Comparison of ENCODE assay signal across 8 cellular contexts in the genomic region with DNA sequence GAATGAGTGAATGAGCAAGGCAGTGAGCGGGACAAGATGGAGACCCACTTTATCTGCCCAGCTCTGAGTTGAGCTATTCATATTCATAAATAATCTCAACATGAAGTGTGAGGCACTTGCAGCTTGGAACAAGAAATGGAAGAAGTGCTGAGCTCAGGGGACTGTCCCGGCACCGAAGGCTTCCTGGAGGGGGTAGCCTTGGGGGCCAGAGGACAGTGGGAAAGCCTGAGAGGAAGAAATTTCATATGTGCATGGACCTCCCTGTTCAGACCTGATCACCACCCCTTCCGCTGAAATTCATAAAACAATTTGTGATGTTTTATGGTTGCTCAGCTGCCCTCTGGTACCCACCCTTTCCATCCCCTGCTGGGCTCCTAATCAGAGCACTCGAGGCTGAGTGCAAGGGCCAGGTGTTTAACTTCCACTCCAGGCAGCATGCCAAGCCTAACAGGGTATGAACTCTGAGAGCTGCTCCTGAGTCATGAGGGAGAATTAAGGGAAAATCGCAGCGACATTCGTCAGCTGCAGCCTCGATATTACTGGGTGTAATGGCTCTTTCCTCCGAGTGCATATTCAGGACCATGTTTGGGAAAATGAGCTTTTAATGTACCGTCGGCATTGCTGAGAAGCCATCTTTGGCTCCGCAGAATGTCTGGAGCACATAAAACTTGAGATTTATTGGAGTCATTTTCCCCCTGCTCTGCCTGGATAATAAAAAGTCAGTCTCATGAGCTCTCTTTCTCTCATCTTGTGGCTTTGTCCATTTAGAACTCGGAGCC.
DNase-seq lines count a peak whose midpoint lies in the region; ATAC-seq and TF ChIP-seq lines count a peak whose summit lies in the region.

No MANE protein-coding gene starts in this region.

- TF ChIP-seq EP300 in Ishikawa (IDR thresholded peaks at IDR 0.05; ENCODE audit: borderline replicate concordance): peak; percentile 39; the same call in 1 of the 2 replicates

- ATAC-seq in GM18517 (IDR thresholded peaks at IDR 0.05; ENCODE audit: unreplicated experiment): no peak

- DNase-seq in RKO (ENCODE audit: low spot score): peak; percentile 82
- peak in 35 of 42 donors; percentile 15 to 80 (median 49) for DNase-seq in head of caudate nucleus
- DNase-seq in tibial artery: peak; percentile 46 to 80
- no peak for DNase-seq in SK-N-DZ (ENCODE audit: low spot score)
- DNase-seq in UCSD-AML1 (lab: John Stamatoyannopoulos, UW; ENCODE audit: unreplicated experiment): no peak
- no peak for DNase-seq in HUDEP-2 (lab: John Stamatoyannopoulos, UW; ENCODE audit: unreplicated experiment in 76 of 76)

- no peaks in the 10 kb centered on the region for H3K36me3 ChIP-seq in tibial artery

- no peaks in the 10 kb centered on the region for H3K9me3 ChIP-seq in tibial artery

- peaks cover 0 to 31% (median 12%) of the 10 kb centered on the region in 4 donors for H3K4me1 ChIP-seq in tibial artery

- H3K4me3 ChIP-seq in tibial artery: peak overlapping the region in 1 of 2 donors; percentile 5

- no peak for TF ChIP-seq CTCF in tibial artery (IDR thresholded peaks at IDR 0.05)

- H3K27ac ChIP-seq in tibial artery: peak overlapping the region; percentile 15 to 54

- peaks cover 0 to 11% of the 10 kb centered on the region in 2 donors for H3K27me3 ChIP-seq in tibial artery

- intact Hi-C loops in head of caudate nucleus (cut with DNase I): no loop called here
- intact Hi-C loops in tibial artery (cut with DNase I; ENCODE audit: low total_unique reads): no loop called here

- TF ChIP-seq RAD21 in Ishikawa (IDR thresholded peaks at IDR 0.05; ENCODE audit: low read depth): no peak; the same call in 1 of the 2 replicates

TF ChIP-seq in Ishikawa, 13 proteins besides CTCF, POLR2A, EP300 and RAD21:
- TF ChIP-seq, protein P1, sequence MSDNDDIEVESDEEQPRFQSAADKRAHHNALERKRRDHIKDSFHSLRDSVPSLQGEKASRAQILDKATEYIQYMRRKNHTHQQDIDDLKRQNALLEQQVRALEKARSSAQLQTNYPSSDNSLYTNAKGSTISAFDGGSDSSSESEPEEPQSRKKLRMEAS (IDR thresholded peaks at IDR 0.05): peak; percentile 63
- TF ChIP-seq YY1 (IDR thresholded peaks at IDR 0.05; ENCODE audit: low read depth) (no peak), EGR1 (IDR thresholded peaks at IDR 0.05) (no peak), TCF12 (IDR thresholded peaks at IDR 0.05; ENCODE audit: low read depth) (peak; percentile 93), CEBPB (IDR thresholded peaks at IDR 0.05) (no peak), CREB1 (IDR thresholded peaks at IDR 0.05; ENCODE audit: low read depth) (no peak), NFIC (IDR thresholded peaks at IDR 0.05) (peak; percentile 94), ZBTB7A (IDR thresholded peaks at IDR 0.05; ENCODE audit: low read depth) (no peak), FOXM1 (IDR thresholded peaks at IDR 0.05; ENCODE audit: borderline replicate concordance, low read depth) (no peak), TEAD4 (IDR thresholded peaks at IDR 0.05) (peak; percentile 65)
- TF ChIP-seq, protein P2, sequence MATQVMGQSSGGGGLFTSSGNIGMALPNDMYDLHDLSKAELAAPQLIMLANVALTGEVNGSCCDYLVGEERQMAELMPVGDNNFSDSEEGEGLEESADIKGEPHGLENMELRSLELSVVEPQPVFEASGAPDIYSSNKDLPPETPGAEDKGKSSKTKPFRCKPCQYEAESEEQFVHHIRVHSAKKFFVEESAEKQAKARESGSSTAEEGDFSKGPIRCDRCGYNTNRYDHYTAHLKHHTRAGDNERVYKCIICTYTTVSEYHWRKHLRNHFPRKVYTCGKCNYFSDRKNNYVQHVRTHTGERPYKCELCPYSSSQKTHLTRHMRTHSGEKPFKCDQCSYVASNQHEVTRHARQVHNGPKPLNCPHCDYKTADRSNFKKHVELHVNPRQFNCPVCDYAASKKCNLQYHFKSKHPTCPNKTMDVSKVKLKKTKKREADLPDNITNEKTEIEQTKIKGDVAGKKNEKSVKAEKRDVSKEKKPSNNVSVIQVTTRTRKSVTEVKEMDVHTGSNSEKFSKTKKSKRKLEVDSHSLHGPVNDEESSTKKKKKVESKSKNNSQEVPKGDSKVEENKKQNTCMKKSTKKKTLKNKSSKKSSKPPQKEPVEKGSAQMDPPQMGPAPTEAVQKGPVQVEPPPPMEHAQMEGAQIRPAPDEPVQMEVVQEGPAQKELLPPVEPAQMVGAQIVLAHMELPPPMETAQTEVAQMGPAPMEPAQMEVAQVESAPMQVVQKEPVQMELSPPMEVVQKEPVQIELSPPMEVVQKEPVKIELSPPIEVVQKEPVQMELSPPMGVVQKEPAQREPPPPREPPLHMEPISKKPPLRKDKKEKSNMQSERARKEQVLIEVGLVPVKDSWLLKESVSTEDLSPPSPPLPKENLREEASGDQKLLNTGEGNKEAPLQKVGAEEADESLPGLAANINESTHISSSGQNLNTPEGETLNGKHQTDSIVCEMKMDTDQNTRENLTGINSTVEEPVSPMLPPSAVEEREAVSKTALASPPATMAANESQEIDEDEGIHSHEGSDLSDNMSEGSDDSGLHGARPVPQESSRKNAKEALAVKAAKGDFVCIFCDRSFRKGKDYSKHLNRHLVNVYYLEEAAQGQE (IDR thresholded peaks at IDR 0.05; ENCODE audit: low read depth): no peak
- TF ChIP-seq, protein P3, sequence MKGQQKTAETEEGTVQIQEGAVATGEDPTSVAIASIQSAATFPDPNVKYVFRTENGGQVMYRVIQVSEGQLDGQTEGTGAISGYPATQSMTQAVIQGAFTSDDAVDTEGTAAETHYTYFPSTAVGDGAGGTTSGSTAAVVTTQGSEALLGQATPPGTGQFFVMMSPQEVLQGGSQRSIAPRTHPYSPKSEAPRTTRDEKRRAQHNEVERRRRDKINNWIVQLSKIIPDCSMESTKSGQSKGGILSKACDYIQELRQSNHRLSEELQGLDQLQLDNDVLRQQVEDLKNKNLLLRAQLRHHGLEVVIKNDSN (IDR thresholded peaks at IDR 0.05): no peak

Comparison
In these comparisons a context has a peak if more than half of its experiments do, and no peak if none do; other contexts are left out.
1. DNase-seq: peak in RKO (single experiment), head of caudate nucleus (35 of 42) and tibial artery (2 of 2); none in SK-N-DZ (single experiment), UCSD-AML1 (single experiment) and HUDEP-2 (0 of 76).